17 cellular contexts compared by ENCODE assay signal in the genomic region with DNA sequence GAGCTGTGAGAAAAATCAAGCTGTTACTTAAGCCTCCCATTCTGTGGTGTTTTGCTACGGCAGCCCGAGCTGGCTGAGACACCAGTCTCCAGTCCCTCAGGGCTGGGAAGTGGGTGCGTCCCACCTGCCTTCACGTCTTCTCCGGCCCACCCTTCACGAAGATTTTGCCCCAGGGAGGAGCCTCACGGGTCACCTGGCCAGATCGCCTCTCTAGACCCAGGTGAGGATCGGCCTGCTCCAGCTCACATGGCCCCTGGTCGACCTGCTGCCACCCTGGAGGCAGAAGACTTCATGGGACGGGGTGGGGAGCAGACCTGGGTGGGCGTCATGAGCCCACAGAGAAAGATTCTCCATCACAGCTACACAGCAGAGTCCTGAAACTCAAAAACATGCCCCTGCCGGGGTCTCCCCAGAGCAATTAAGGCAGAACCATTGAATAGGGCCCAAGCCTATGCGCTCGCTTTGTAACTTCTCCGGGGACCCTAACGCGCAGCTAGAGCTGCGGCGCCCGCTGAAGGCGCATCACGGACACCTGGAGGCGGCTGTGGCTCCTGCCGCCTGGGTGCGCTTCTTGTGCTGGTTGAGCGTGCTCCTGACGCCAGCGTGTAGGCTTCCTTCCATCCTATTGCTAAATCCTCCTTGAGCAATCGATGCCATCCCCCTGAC.
DNase-seq lines count a peak whose midpoint lies in the region; ATAC-seq and TF ChIP-seq lines count a peak whose summit lies in the region.
"Had no signal": no experiment of that assay in that cellular context is flagged by ENCODE, and none has a peak within 500 bp of the region (broad histone marks: within the 10 kb centered on the region; RNA-seq: fewer than 3 reads in every experiment).

No MANE protein-coding gene starts in this region.

- WGBS in neuronal stem cell (ENCODE audit: extremely low coverage in 2 of 2, insufficient read length in 2 of 2, insufficient replicate concordance in 1 of 2), 2 donors, result no CpG with 5 or more reads among the region's 30 CpGs

- H3K4me2 ChIP-seq in neuronal stem cell (ENCODE audit: insufficient read depth, low read length, poor library complexity, severe bottlenecking), result no peak overlapping the region
- H3K4me2 ChIP-seq: KMS-11 had no signal

- H3K4me3 ChIP-seq in right atrium auricular region (no peak overlapping the region), coronary artery (no peak overlapping the region), neuronal stem cell (ENCODE audit: low read length in 2 of 2) (no peak overlapping the region)
- H3K4me3 ChIP-seq: GM12878 had no signal

- H3K79me1 ChIP-seq in neuronal stem cell (ENCODE audit: low read depth, low read length), result no peaks in the 10 kb centered on the region

- TF ChIP-seq CTCF in right atrium auricular region (IDR thresholded peaks at IDR 0.05) (no peak), coronary artery (IDR thresholded peaks at IDR 0.05) (no peak)

- no peaks in the 10 kb centered on the region for H3K4me1 ChIP-seq in right atrium auricular region
- H3K4me1 ChIP-seq in neuronal stem cell (ENCODE audit: control insufficient read depth in 2 of 2, insufficient read depth in 1 of 2, low read depth in 1 of 2, low read length in 2 of 2), result peaks cover 0 to 2% of the 10 kb centered on the region in 2 donors
- H3K4me1 ChIP-seq: Caco-2 had no signal

- H3K36me3 ChIP-seq in right atrium auricular region (no peaks in the 10 kb centered on the region), neuronal stem cell (replicated peaks in 1 of 2; ENCODE audit: control insufficient read depth in 2 of 2, insufficient read depth in 2 of 2, low read length in 2 of 2) (no peaks in the 10 kb centered on the region)

- no peak overlapping the region for H2BK12ac ChIP-seq in neuronal stem cell (ENCODE audit: low read length)

- H3K14ac ChIP-seq in neuronal stem cell (ENCODE audit: low read length), result no peak overlapping the region

- no peak overlapping the region for H3K4ac ChIP-seq in neuronal stem cell (ENCODE audit: low read length)

- no peak overlapping the region for H3K9ac ChIP-seq in neuronal stem cell (ENCODE audit: low read depth, low read length, poor library complexity)
- H3K9ac ChIP-seq: KMS-11 had no signal

- H3K27me3 ChIP-seq in right atrium auricular region (no peaks in the 10 kb centered on the region), neuronal stem cell (ENCODE audit: control insufficient read depth in 3 of 3, insufficient read depth in 3 of 3, low read depth in 1 of 3, low read length in 3 of 3) (no peaks in the 10 kb centered on the region)

- H2BK5ac ChIP-seq in neuronal stem cell (ENCODE audit: low read length), result no peak overlapping the region

- peak; percentile 34 for DNase-seq in right atrium auricular region (ENCODE audit: low spot score)
- DNase-seq in left ventricle myocardium superior, result no peak
- peak; percentile 40 for DNase-seq in coronary artery (ENCODE audit: low spot score)
- DNase-seq in neuronal stem cell (ENCODE audit: low spot score), result no peak
- DNase-seq in SKM-1 (lab: John Stamatoyannopoulos, UW; ENCODE audit: unreplicated experiment), result no peak
- DNase-seq in activated CD4-positive, alpha-beta T cell treated with anti-CD3 and anti-CD28 coated beads for 48 hours, result no peak
- DNase-seq in NCI-H748 (lab: John Stamatoyannopoulos, UW; ENCODE audit: unreplicated experiment), result no peak
- DNase-seq: Caco-2, NCI-H1092 treated with DMSO at 0.1 percent for 48 hours, NCI-H1694, NCI-H345, NCI-H748 treated with DMSO at 0.1 percent for 48 hours, PC-3 had no signal

- no peak overlapping the region for H3K27ac ChIP-seq in right atrium auricular region
- H3K27ac ChIP-seq in coronary artery, result no peak overlapping the region
- no peak overlapping the region for H3K27ac ChIP-seq in neuronal stem cell (replicated peaks; ENCODE audit: low read length)
- H3K27ac ChIP-seq: KMS-11 had no signal

- H3K9me3 ChIP-seq in right atrium auricular region (no peaks in the 10 kb centered on the region), neuronal stem cell (replicated peaks in 1 of 2; ENCODE audit: control insufficient read depth in 2 of 2, insufficient read depth in 1 of 2, low read depth in 1 of 2, low read length in 2 of 2) (peaks cover 0 to 3% of the 10 kb centered on the region in 2 donors)
- H3K9me3 ChIP-seq: Caco-2 had no signal

- H2BK120ac ChIP-seq in neuronal stem cell (ENCODE audit: low read depth, low read length), result no peak overlapping the region

- H4K8ac ChIP-seq in neuronal stem cell (ENCODE audit: low read depth, low read length), result peak overlapping the region; percentile 19

- intact Hi-C loops in left ventricle myocardium superior (cut with micrococcal nuclease), result no loop called here

- peak overlapping the region; percentile 49 for H3K18ac ChIP-seq in neuronal stem cell (ENCODE audit: low read length)

- ATAC-seq in left ventricle myocardium superior (no peak), GM21528 (IDR thresholded peaks at IDR 0.05; ENCODE audit: low FRiP score, unreplicated experiment) (no peak)
- ATAC-seq: GM12878, HepG2, PC-3 had no signal

- no peak overlapping the region for H2BK15ac ChIP-seq in neuronal stem cell (ENCODE audit: low read length)

- no peak overlapping the region for H4K91ac ChIP-seq in neuronal stem cell (ENCODE audit: low read depth, low read length, poor library complexity)

- no peak overlapping the region for H3K23ac ChIP-seq in neuronal stem cell (ENCODE audit: low read depth, low read length, poor library complexity)

- H2AK5ac ChIP-seq in neuronal stem cell (ENCODE audit: low read depth, low read length), result peak overlapping the region; percentile 82

- no peak overlapping the region for H2AFZ ChIP-seq in neuronal stem cell (ENCODE audit: low read length)

Comparison
In these comparisons a context has a peak if more than half of its experiments do, and no peak if none do; other contexts are left out.
1. DNase-seq: peak in right atrium auricular region (single experiment) and coronary artery (single experiment); none in left ventricle myocardium superior (single experiment), neuronal stem cell (single experiment), SKM-1 (single experiment), activated CD4-positive, alpha-beta T cell treated with anti-CD3 and anti-CD28 coated beads for 48 hours (single experiment) and NCI-H748 (single experiment).